In genomic region chr22:33841281-33842005, GRCh38 we compare ENCODE assay signal across 12 cellular contexts.
DNase-seq lines count a peak whose midpoint lies in the region; ATAC-seq, FAIRE-seq and TF ChIP-seq lines count a peak whose summit lies in the region.
"Had no signal": no experiment of that assay in that cellular context is flagged by ENCODE, and none has a peak within 500 bp of the region (broad histone marks: within the 10 kb centered on the region; RNA-seq: fewer than 3 reads in every experiment).

No MANE protein-coding gene starts in this region.

- no peak for FAIRE-seq in H54 (lab: Jason Lieb, UNC)

- intact Hi-C loops in uterus (cut with DNase I; ENCODE audit: low total_unique reads): no loop called here

- TF ChIP-seq POLR2A in uterus (IDR thresholded peaks at IDR 0.05) (no peak), H54 (IDR thresholded peaks at IDR 0.05; ENCODE audit: low read depth, low read length) (no peak)

- no peaks in the 10 kb centered on the region for H3K4me1 ChIP-seq in uterus

- H3K36me3 ChIP-seq in uterus: no peaks in the 10 kb centered on the region

- peak overlapping the region; percentile 12 to 34 for H3K27ac ChIP-seq in uterus

- peak; percentile 15 for DNase-seq in GM20000 (ENCODE audit: low spot score)
- peak; percentile 20 for DNase-seq in germinal center (ENCODE audit: low spot score)
- DNase-seq in uterus: no peak
- DNase-seq in activated CD4-positive, alpha-beta T cell treated with anti-CD3 and anti-CD28 coated beads, Interleukin-2, amount 50 U/mL, for 1 hour: no peak
- DNase-seq in cerebellar nuclear complex (lab: John Stamatoyannopoulos, UW): no peak
- no peak for DNase-seq in H54 (ENCODE audit: insufficient read length, low spot score)
- no peak for DNase-seq in NCI-H1436 treated with DMSO at 0.1 percent for 48 hours (lab: John Stamatoyannopoulos, UW)
- DNase-seq: Calu3, naive B cell, NCI-H1048 had no signal

- TF ChIP-seq CTCF in GM20000 (IDR thresholded peaks at IDR 0.05; ENCODE audit: extremely low read depth, missing control alignments) (no peak), uterus (IDR thresholded peaks at IDR 0.05) (no peak)

- H3K27me3 ChIP-seq in uterus: no peaks in the 10 kb centered on the region

- no peak overlapping the region for H3K4me3 ChIP-seq in uterus

- ATAC-seq in HG03565 (IDR thresholded peaks at IDR 0.05; ENCODE audit: unreplicated experiment): peak; percentile 52
- ATAC-seq: HCT116 had no signal

- H3K9me3 ChIP-seq in uterus: no peaks in the 10 kb centered on the region

Comparison
In these comparisons a context has a peak if more than half of its experiments do, and no peak if none do; other contexts are left out.
1. DNase-seq: peak in GM20000 (single experiment) and germinal center (single experiment); none in uterus (0 of 2), activated CD4-positive, alpha-beta T cell treated with anti-CD3 and anti-CD28 coated beads, Interleukin-2, amount 50 U/mL, for 1 hour (single experiment), cerebellar nuclear complex (0 of 2), H54 (single experiment) and NCI-H1436 treated with DMSO at 0.1 percent for 48 hours (single experiment).